In genomic region chr3:9422712-9423424, GRCh38 we compare ENCODE assay signal across 8 cellular contexts. TPM values are rescaled to one million over a fixed set of nuclear protein-coding genes. Genes with fewer than 3 reads are reported as not detected.
DNase-seq lines count a peak whose midpoint lies in the region; ATAC-seq, FAIRE-seq and TF ChIP-seq lines count a peak whose summit lies in the region.

No MANE protein-coding gene starts in this region.

- H3K4me2 ChIP-seq in astrocyte (ENCODE audit: low read length) (peak overlapping the region; percentile 81), parathyroid adenoma (ENCODE audit: low read length) (peak overlapping the region; percentile 34)

- H3K79me2 ChIP-seq in astrocyte (ENCODE audit: insufficient read depth, low read length) (peaks cover 99% of the 10 kb centered on the region), parathyroid adenoma (peaks cover 36% of the 10 kb centered on the region)

- no peaks in the 10 kb centered on the region for H3K9me3 Mint-ChIP-seq in astrocyte (ENCODE audit: unreplicated experiment)

- TF ChIP-seq CTCF in astrocyte (IDR thresholded peaks at IDR 0.05; ENCODE audit: insufficient read depth, low read depth, low read length) (peak; percentile 62), parathyroid adenoma (IDR thresholded peaks at IDR 0.05) (peak; percentile 57)

- H3K9me3 ChIP-seq in astrocyte (ENCODE audit: insufficient read depth, low read depth, low read length) (no peaks in the 10 kb centered on the region), parathyroid adenoma (ENCODE audit: control insufficient read depth, low read length) (no peaks in the 10 kb centered on the region)

- DNase-seq in COR-L47 (lab: John Stamatoyannopoulos, UW), result peak; percentile 71
- DNase-seq in HPDE6-E6E7 (ENCODE audit: extremely low spot score), result peak; percentile 44
- peak; percentile 22 for DNase-seq in NCI-H82 treated with DMSO at 0.1 percent for 48 hours (lab: John Stamatoyannopoulos, UW; ENCODE audit: unreplicated experiment)
- peak; percentile 95 for DNase-seq in astrocyte (ENCODE audit: low read depth)
- DNase-seq in left cardiac atrium, result peak; percentile 80
- no peak for DNase-seq in activated CD8-positive, alpha-beta memory T cell treated with anti-CD3 and anti-CD28 coated beads, Interleukin-2, amount 50 U/mL, for 4 hours

- H2AFZ ChIP-seq in astrocyte (ENCODE audit: low read depth, low read length) (no peak overlapping the region), parathyroid adenoma (peak overlapping the region; percentile 34)

- H3K27me3 ChIP-seq in astrocyte (ENCODE audit: insufficient read depth, low read length) (no peaks in the 10 kb centered on the region), parathyroid adenoma (ENCODE audit: control insufficient read depth, insufficient read depth, low read length) (no peaks in the 10 kb centered on the region)

- H3K36me3 ChIP-seq in astrocyte (ENCODE audit: insufficient read depth, low read length), result peaks cover 22% of the 10 kb centered on the region
- no peaks in the 10 kb centered on the region for H3K36me3 ChIP-seq in parathyroid adenoma (ENCODE audit: control insufficient read depth, insufficient read depth, low read length)

- peaks cover 74% of the 10 kb centered on the region for H4K20me1 ChIP-seq in astrocyte (ENCODE audit: insufficient read depth, low read length)

- H3K4me3 Mint-ChIP-seq in astrocyte (ENCODE audit: unreplicated experiment), result peak overlapping the region; percentile 63

- H3K36me3 Mint-ChIP-seq in astrocyte (ENCODE audit: low read depth, unreplicated experiment), result peaks cover 3% of the 10 kb centered on the region

- peak overlapping the region; percentile 97 for H3K27ac Mint-ChIP-seq in astrocyte (ENCODE audit: unreplicated experiment)

- H3K27ac ChIP-seq in astrocyte (ENCODE audit: low read depth, low read length) (peak overlapping the region; percentile 92), parathyroid adenoma (peak overlapping the region; percentile 84)

- peaks cover 47% of the 10 kb centered on the region for H3K4me1 Mint-ChIP-seq in astrocyte (ENCODE audit: low read depth, unreplicated experiment)

- no peaks in the 10 kb centered on the region for H3K27me3 Mint-ChIP-seq in astrocyte (ENCODE audit: low read depth, unreplicated experiment)

- FAIRE-seq in astrocyte (lab: Jason Lieb, UNC), result peak; percentile 72

- intact Hi-C loops in left cardiac atrium (cut with DNase I), result loop anchor here in 1 of 2 donors (5.0 kb wide), 1 partner anchor 71 kb away; no protein-coding TSS in a partner anchor

- peak overlapping the region; percentile 85 for H3K9ac ChIP-seq in astrocyte (ENCODE audit: low read length)
- no peak overlapping the region for H3K9ac ChIP-seq in parathyroid adenoma

- ATAC-seq in left cardiac atrium (peak; percentile 97), HG03521 (IDR thresholded peaks at IDR 0.05; ENCODE audit: unreplicated experiment) (no peak)

- peak overlapping the region; percentile 1 for H3K4me3 ChIP-seq in astrocyte (ENCODE audit: insufficient read depth, low read depth, low read length)
- H3K4me3 ChIP-seq in parathyroid adenoma (ENCODE audit: low read depth, low read length), result no peak overlapping the region

- H3K4me1 ChIP-seq in astrocyte (ENCODE audit: insufficient read depth, low read length) (peaks cover 28% of the 10 kb centered on the region), parathyroid adenoma (peaks cover 25% of the 10 kb centered on the region)

RNA-seq across cellular contexts. Expression of gene SETD5, which starts 25.5 kb away (rescaled TPM):
- total RNA-seq in astrocyte (167 and 170 TPM in 2 replicates), left cardiac atrium (10 to 100 TPM; 53.3 to 74.6 TPM)
